ENCODE assay signal across 1 cellular context in genomic region chr15:75158402-75158801, GRCh38.
TF ChIP-seq lines count a peak whose summit lies in the region.

No MANE protein-coding gene starts in this region.

TF ChIP-seq in GM23338, 12 proteins besides CTCF, POLR2A, EP300 and RAD21 (continued from another document):
- TF ChIP-seq ZNF462 (CRISPR knock-in tag; IDR thresholded peaks at IDR 0.05) (no peak), POLR2AphosphoS5 (IDR thresholded peaks at IDR 0.05; ENCODE audit: low read depth) (no peak), ZNF331 (CRISPR knock-in tag; IDR thresholded peaks at IDR 0.05; ENCODE audit: low read depth) (no peak), STAT1 (IDR thresholded peaks at IDR 0.05; ENCODE audit: unreplicated experiment) (no peak), ETS1 (IDR thresholded peaks at IDR 0.05) (no peak), ZNF114 (CRISPR knock-in tag; IDR thresholded peaks at IDR 0.05) (no peak), EZH2 (IDR thresholded peaks at IDR 0.05; ENCODE audit: low read depth, unreplicated experiment) (no peak), REST (IDR thresholded peaks at IDR 0.05; ENCODE audit: unreplicated experiment) (no peak)
TF ChIP-seq in GM23338: peak in this region for 0.
